In genomic region chr7:155850001-155850436, GRCh38 we compare ENCODE assay signal across 18 cellular contexts. TPM values are rescaled to one million over a fixed set of nuclear protein-coding genes. Genes with fewer than 3 reads are reported as not detected.
DNase-seq lines count a peak whose midpoint lies in the region; ATAC-seq and TF ChIP-seq lines count a peak whose summit lies in the region.
"Had no signal": no experiment of that assay in that cellular context is flagged by ENCODE, and none has a peak within 500 bp of the region (broad histone marks: within the 10 kb centered on the region; RNA-seq: fewer than 3 reads in every experiment).

No MANE protein-coding gene starts in this region.

- H3K27ac Mint-ChIP-seq in osteocyte (ENCODE audit: unreplicated experiment) = no peak overlapping the region
- H3K27ac Mint-ChIP-seq in type B pancreatic cell = no peak overlapping the region
- H3K27ac Mint-ChIP-seq: B cell; CD8-positive, alpha-beta T cell; GM23338 had no signal

- H3K4me1 Mint-ChIP-seq in osteocyte (ENCODE audit: unreplicated experiment) (no peaks in the 10 kb centered on the region), type B pancreatic cell (ENCODE audit: unreplicated experiment) (no peaks in the 10 kb centered on the region)
- H3K4me1 Mint-ChIP-seq: B cell, GM23338 had no signal

- H3K9me3 ChIP-seq in body of pancreas = no peaks in the 10 kb centered on the region

- no peak overlapping the region for H3K27ac ChIP-seq in body of pancreas
- H3K27ac ChIP-seq: BLaER1 treated with 17β-estradiol and CSF1 and Interleukin-3, amounts not matched to agents 10 nM and 100 nM had no signal

- no peak overlapping the region for H3K4me3 ChIP-seq in body of pancreas
- H3K4me3 ChIP-seq: BLaER1 treated with 17β-estradiol and CSF1 and Interleukin-3, amounts not matched to agents 10 nM and 100 nM; GM23338 had no signal

- H3K4me3 Mint-ChIP-seq in osteocyte (ENCODE audit: unreplicated experiment) (no peak overlapping the region), type B pancreatic cell (no peak overlapping the region)
- H3K4me3 Mint-ChIP-seq: B cell; CD8-positive, alpha-beta T cell; GM23338 had no signal

- peaks cover 5% of the 10 kb centered on the region for H3K9me3 Mint-ChIP-seq in osteocyte (ENCODE audit: unreplicated experiment)
- H3K9me3 Mint-ChIP-seq in type B pancreatic cell = no peaks in the 10 kb centered on the region
- H3K9me3 Mint-ChIP-seq: GM23338 had no signal

- no peak for TF ChIP-seq POLR2A in body of pancreas (IDR thresholded peaks at IDR 0.05)

- H3K36me3 Mint-ChIP-seq in osteocyte (ENCODE audit: unreplicated experiment) (no peaks in the 10 kb centered on the region), type B pancreatic cell (no peaks in the 10 kb centered on the region)
- H3K36me3 Mint-ChIP-seq: CD8-positive, alpha-beta T cell had no signal

- ATAC-seq in left lobe of liver = no peak
- ATAC-seq in body of pancreas = no peak
- ATAC-seq in HG03354 (IDR thresholded peaks at IDR 0.05; ENCODE audit: poor library complexity, severe bottlenecking, unreplicated experiment) = no peak
- ATAC-seq: CD8-positive, alpha-beta T cell; GM23338 had no signal

- H3K36me3 ChIP-seq in body of pancreas (replicated peaks in 1 of 2; ENCODE audit: insufficient read depth in 1 of 2, low read depth in 2 of 2) = no peaks in the 10 kb centered on the region
- H3K36me3 ChIP-seq: BLaER1 treated with 17β-estradiol and CSF1 and Interleukin-3, amounts not matched to agents 10 nM and 100 nM had no signal

- peaks cover 0 to 4% of the 10 kb centered on the region in 2 donors for H3K27me3 ChIP-seq in body of pancreas

- intact Hi-C loops in body of pancreas (cut with DNase I) = no loop called here

- H3K27me3 Mint-ChIP-seq in osteocyte (ENCODE audit: unreplicated experiment) = peaks cover 13% of the 10 kb centered on the region
- H3K27me3 Mint-ChIP-seq in type B pancreatic cell = no peaks in the 10 kb centered on the region
- H3K27me3 Mint-ChIP-seq: B cell had no signal

- DNase-seq in activated effector memory CD4-positive, alpha-beta T cell treated with anti-CD3 and anti-CD28 coated beads, Interleukin-2, amount 50 U/mL, for 16 hours = peak; percentile 25
- DNase-seq in activated effector memory CD4-positive, alpha-beta T cell treated with Interleukin-2 at 50 U/mL for 16 hours = no peak
- DNase-seq in left lobe of liver (ENCODE audit: low spot score) (peak; percentile 14), osteocyte (ENCODE audit: extremely low spot score, unreplicated experiment) (peak; percentile 65), type B pancreatic cell (ENCODE audit: extremely low spot score, unreplicated experiment) (peak; percentile 27), GM19238 (ENCODE audit: insufficient read length, low spot score) (no peak), body of pancreas (no peak)
- DNase-seq: 8988T; Calu3; CD8-positive, alpha-beta T cell; GF-D8; HCEC 1CT; IMR-90 had no signal

- no peak for TF ChIP-seq CTCF in osteocyte (IDR thresholded peaks at IDR 0.05)
- TF ChIP-seq CTCF in type B pancreatic cell (conservative IDR thresholded peaks at IDR 0.05) = no peak
- TF ChIP-seq CTCF in body of pancreas (IDR thresholded peaks at IDR 0.05) = no peak

- no peaks in the 10 kb centered on the region for H3K4me1 ChIP-seq in body of pancreas

- 66 to 79% methylated on average over 4 to 5 of the region's 5 CpGs for WGBS in body of pancreas, 2 donors

RNA-seq across cellular contexts. Expression of gene SHH, which starts 37.8 kb away (rescaled TPM):
- total RNA-seq in left lobe of liver = 17.1 TPM
- 0.08 and 0.11 TPM in 2 replicates for total RNA-seq in osteocyte
- 24.9 and 28.3 TPM in 2 replicates for total RNA-seq in type B pancreatic cell (ENCODE audit: low replicate concordance)
- total RNA-seq in body of pancreas = under 1 TPM; 0.33 to 0.78 TPM
- total RNA-seq: A673; B cell; CD8-positive, alpha-beta T cell; GM23338 had no signal

Comparison
In these comparisons a context has a peak if more than half of its experiments do, and no peak if none do; other contexts are left out.
1. DNase-seq: peak in activated effector memory CD4-positive, alpha-beta T cell treated with anti-CD3 and anti-CD28 coated beads, Interleukin-2, amount 50 U/mL, for 16 hours (single experiment), left lobe of liver (single experiment), osteocyte (single experiment) and type B pancreatic cell (single experiment); none in activated effector memory CD4-positive, alpha-beta T cell treated with Interleukin-2 at 50 U/mL for 16 hours (single experiment), GM19238 (single experiment) and body of pancreas (0 of 4).
2. RNA of gene SHH, which starts 37.8 kb away (total RNA-seq): 24.9 to 28.3 TPM in type B pancreatic cell and 17.1 TPM in left lobe of liver (single experiment); 0.33 to 0.78 TPM in body of pancreas and 0.08 to 0.11 TPM in osteocyte; every median in the first group is over 10 times any median in the second.